Comparison of ENCODE assay signal across 20 cellular contexts in genomic region chr13:111642156-111642767, GRCh38.
"Had no signal": no experiment of that assay in that cellular context is flagged by ENCODE, and none has a peak within 500 bp of the region (broad histone marks: within the 10 kb centered on the region; RNA-seq: fewer than 3 reads in every experiment).

No MANE protein-coding gene starts in this region.

- H3K4me1 ChIP-seq: SJSA1 had no signal

- H3K27ac ChIP-seq: SJSA1, SK-N-MC had no signal

- H3K9me3 ChIP-seq: SJSA1 had no signal

- DNase-seq: KBM-7, MV-4-11, NCI-H1048, NCI-H1105, NCI-H1436, NCI-H187, NCI-H2029, NCI-H2081 treated with DMSO at 0.1 percent for 48 hours, NCI-H2171, NCI-H226, NCI-H446, NCI-H510A, NCI-H524 treated with DMSO at 0.1 percent for 48 hours, NCI-H69, NCI-H774, Right ventricle myocardium superior, RPMI8226, SIG-M5 had no signal

- H3K4me3 ChIP-seq: SJSA1, SK-N-MC had no signal
